Comparison of ENCODE assay signal across 19 cellular contexts in genomic region chr1:112460672-112461071, GRCh38. TPM values are rescaled to one million over a fixed set of nuclear protein-coding genes. Genes with fewer than 3 reads are reported as not detected.
A peak's percentile ranks its signal among the peaks of the same experiment; 100 is the strongest.
DNase-seq lines count a peak whose midpoint lies in the region; ATAC-seq, FAIRE-seq and TF ChIP-seq lines count a peak whose summit lies in the region.
"Had no signal": no experiment of that assay in that cellular context is flagged by ENCODE, and none has a peak within 500 bp of the region (broad histone marks: within the 10 kb centered on the region; RNA-seq: fewer than 3 reads in every experiment).

No MANE protein-coding gene starts in this region.

- H3K9me2 ChIP-seq in GM23338 (ENCODE audit: insufficient read depth): no peaks in the 10 kb centered on the region

- H3K79me2 ChIP-seq in GM23338 (replicated peaks; ENCODE audit: insufficient read depth): no peaks in the 10 kb centered on the region
- no peaks in the 10 kb centered on the region for H3K79me2 ChIP-seq in parathyroid adenoma

- DNase-seq in GM23338 (ENCODE audit: low spot score): no peak
- peak; percentile 33 for DNase-seq in NCI-H774 (lab: John Stamatoyannopoulos, UW)
- peak; percentile 33 for DNase-seq in fibroblast of mammary gland (ENCODE audit: low read depth)
- DNase-seq in dedifferentiated amniotic fluid mesenchymal stem cell (ENCODE audit: extremely low spot score): no peak
- no peak for DNase-seq in HTR-8/SVneo (ENCODE audit: insufficient read length, low spot score)
- DNase-seq in DMS114 treated with DMSO at 0.1 percent for 48 hours (lab: John Stamatoyannopoulos, UW; ENCODE audit: unreplicated experiment): no peak
- DNase-seq: activated CD4-positive, alpha-beta T cell treated with anti-CD3 and anti-CD28 coated beads, Interleukin-2, amount 50 U/mL, for 48 hours; activated naive CD4-positive, alpha-beta T cell treated with anti-CD3 and anti-CD28 coated beads for 36 hours; CD4-positive, alpha-beta memory T cell; effector memory CD8-positive, alpha-beta T cell; gastrocnemius medialis; occipital lobe; right cardiac atrium; SIG-M5; testis had no signal

- peaks cover 16% of the 10 kb centered on the region for H3K36me3 Mint-ChIP-seq in GM23338 (ENCODE audit: low read depth)
- H3K36me3 Mint-ChIP-seq: CD4-positive, alpha-beta memory T cell had no signal

- H3K4me1 Mint-ChIP-seq in GM23338: peaks cover 36% of the 10 kb centered on the region

- H3K4me3 Mint-ChIP-seq in GM23338: no peak overlapping the region
- H3K4me3 Mint-ChIP-seq: activated naive CD4-positive, alpha-beta T cell treated with anti-CD3 and anti-CD28 coated beads for 36 hours; CD4-positive, alpha-beta memory T cell; effector memory CD8-positive, alpha-beta T cell had no signal

- no peak for TF ChIP-seq CTCF in GM23338 (conservative IDR thresholded peaks at IDR 0.05; ENCODE audit: low read depth in 2 of 2)
- no peak for TF ChIP-seq CTCF in fibroblast of mammary gland (conservative IDR thresholded peaks at IDR 0.05; ENCODE audit: control insufficient read depth, insufficient read depth, low read depth, low read length)
- no peak for TF ChIP-seq CTCF in parathyroid adenoma (IDR thresholded peaks at IDR 0.05)

- ATAC-seq in GM23338 (no peak), HG03039 (IDR thresholded peaks at IDR 0.05; ENCODE audit: unreplicated experiment) (no peak)
- ATAC-seq: effector memory CD8-positive, alpha-beta T cell; gastrocnemius medialis; right cardiac atrium had no signal

- H3K9me3 ChIP-seq in parathyroid adenoma (ENCODE audit: control insufficient read depth, low read length): no peaks in the 10 kb centered on the region
- H3K9me3 ChIP-seq: ascending aorta, gastrocnemius medialis, testis had no signal

- H3K4me2 ChIP-seq in GM23338 (0 out of 2 replicates have a peak overlapping the region, but pooled peaks have one; percentile 61), parathyroid adenoma (ENCODE audit: low read length) (peak overlapping the region; percentile 33)

- no peaks in the 10 kb centered on the region for H3K9me3 Mint-ChIP-seq in GM23338
- H3K9me3 Mint-ChIP-seq: activated naive CD4-positive, alpha-beta T cell treated with anti-CD3 and anti-CD28 coated beads for 36 hours; CD4-positive, alpha-beta memory T cell; effector memory CD8-positive, alpha-beta T cell; IgD-negative memory B cell had no signal

- H3K4me3 ChIP-seq in GM23338 (no peak overlapping the region), fibroblast of mammary gland (ENCODE audit: control insufficient read depth, low read depth, low read length) (no peak overlapping the region), parathyroid adenoma (ENCODE audit: low read depth, low read length) (no peak overlapping the region)
- H3K4me3 ChIP-seq: ascending aorta, gastrocnemius medialis, testis had no signal

- H3K4me1 ChIP-seq in GM23338 (ENCODE audit: insufficient read depth): peaks cover 23% of the 10 kb centered on the region
- H3K4me1 ChIP-seq in parathyroid adenoma: peaks cover 4% of the 10 kb centered on the region
- H3K4me1 ChIP-seq: ascending aorta had no signal

- H2AFZ ChIP-seq in GM23338 (no peak overlapping the region), parathyroid adenoma (no peak overlapping the region)

- H3F3A ChIP-seq in GM23338 (replicated peaks; ENCODE audit: low read depth): no peaks in the 10 kb centered on the region; the same call in 1 of the 2 replicates

- peaks cover 9% of the 10 kb centered on the region for H3K27me3 Mint-ChIP-seq in GM23338 (ENCODE audit: insufficient read depth, low read depth, poor library complexity)

- H3K27ac Mint-ChIP-seq in GM23338: no peak overlapping the region
- H3K27ac Mint-ChIP-seq: activated naive CD4-positive, alpha-beta T cell treated with anti-CD3 and anti-CD28 coated beads for 36 hours; CD4-positive, alpha-beta memory T cell; effector memory CD8-positive, alpha-beta T cell; IgD-negative memory B cell had no signal

- no peak overlapping the region for H3K9ac ChIP-seq in parathyroid adenoma

- no peak for FAIRE-seq in HTR-8/SVneo (lab: Jason Lieb, UNC)

- H3K27ac ChIP-seq in GM23338 (ENCODE audit: low read depth): peak overlapping the region; percentile 56; the same call in 1 of the 2 replicates
- no peak overlapping the region for H3K27ac ChIP-seq in parathyroid adenoma
- H3K27ac ChIP-seq: gastrocnemius medialis, testis had no signal

- H3K36me3 ChIP-seq in GM23338 (ENCODE audit: insufficient read depth) (peaks cover 3% of the 10 kb centered on the region; the same call in 1 of the 2 replicates), parathyroid adenoma (ENCODE audit: control insufficient read depth, insufficient read depth, low read length) (no peaks in the 10 kb centered on the region)

- peaks cover 4% of the 10 kb centered on the region for H3K27me3 ChIP-seq in GM23338 (ENCODE audit: insufficient read depth)
- no peaks in the 10 kb centered on the region for H3K27me3 ChIP-seq in parathyroid adenoma (ENCODE audit: control insufficient read depth, insufficient read depth, low read length)
- H3K27me3 ChIP-seq: ascending aorta, gastrocnemius medialis, testis had no signal

- peaks cover 3% of the 10 kb centered on the region for H4K20me1 ChIP-seq in GM23338 (replicated peaks; ENCODE audit: insufficient read depth)

TF ChIP-seq in GM23338, 12 proteins besides CTCF, POLR2A, EP300 and RAD21:
- TF ChIP-seq POLR2AphosphoS5 (IDR thresholded peaks at IDR 0.05; ENCODE audit: low read depth) (no peak), EZH2phosphoT487 (IDR thresholded peaks at IDR 0.05; ENCODE audit: unreplicated experiment) (no peak), EZH2 (IDR thresholded peaks at IDR 0.05; ENCODE audit: low read depth, unreplicated experiment) (no peak), JUNB (IDR thresholded peaks at IDR 0.05; ENCODE audit: unreplicated experiment) (no peak), ETS1 (IDR thresholded peaks at IDR 0.05) (no peak)
TF ChIP-seq in GM23338: peak in this region for 0.

RNA-seq across cellular contexts. Expression of gene WNT2B, which starts 48.1 kb away (rescaled TPM):
- total RNA-seq in GM23338 (2014; rRNA removed; shearing (Covaris generic)): 0.12 and 0.90 TPM in 2 replicates
- polyA plus RNA-seq in GM23338 (2016; fragmentation: Nextera tagmentation; extraction: Ambion mirVana): 0.37 and 0.50 TPM in 2 replicates

Comparison
In these comparisons a context has a peak if more than half of its experiments do, and no peak if none do; other contexts are left out.
1. DNase-seq: peak in NCI-H774 (single experiment) and fibroblast of mammary gland (single experiment); none in GM23338 (single experiment), dedifferentiated amniotic fluid mesenchymal stem cell (single experiment), HTR-8/SVneo (single experiment) and DMS114 treated with DMSO at 0.1 percent for 48 hours (single experiment).